Comparison of ENCODE assay signal across 14 cellular contexts in the genomic region with DNA sequence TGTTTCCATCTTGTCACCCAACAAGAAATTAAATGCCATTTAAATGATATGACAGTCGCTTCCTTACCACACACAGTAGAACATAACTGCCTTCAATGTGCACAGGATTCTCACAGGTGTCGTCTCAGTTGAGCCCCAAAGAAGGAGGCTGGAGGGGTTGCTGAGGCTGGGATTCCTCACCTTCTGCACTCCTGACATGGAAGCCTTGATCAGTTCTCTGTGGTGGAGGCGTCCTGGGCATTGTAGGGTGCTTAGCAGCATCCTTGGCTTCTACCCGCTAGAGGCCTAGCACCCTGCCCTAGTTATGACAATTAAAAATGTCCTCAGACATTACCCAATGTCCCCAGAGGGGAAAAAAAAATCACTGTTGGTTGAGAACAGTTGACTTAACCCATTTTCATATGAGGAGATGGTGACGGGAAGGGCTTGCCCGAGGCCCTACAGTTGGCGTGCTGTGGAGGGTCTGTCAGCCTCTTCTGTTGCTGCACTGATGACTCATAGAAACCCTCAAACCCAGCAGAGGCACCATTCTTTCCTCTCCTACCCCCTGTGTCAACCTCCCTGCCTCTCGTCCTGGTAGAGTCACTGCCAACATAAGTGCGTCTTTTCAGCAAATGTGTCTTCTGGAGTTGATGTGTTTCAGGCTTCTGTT. TPM values are rescaled to one million over a fixed set of nuclear protein-coding genes. Genes with fewer than 3 reads are reported as not detected.
DNase-seq lines count a peak whose midpoint lies in the region; ATAC-seq and TF ChIP-seq lines count a peak whose summit lies in the region.
"Had no signal": no experiment of that assay in that cellular context is flagged by ENCODE, and none has a peak within 500 bp of the region (broad histone marks: within the 10 kb centered on the region; RNA-seq: fewer than 3 reads in every experiment).

No MANE protein-coding gene starts in this region.

- peaks cover 10% of the 10 kb centered on the region for H3K36me3 Mint-ChIP-seq in activated CD8-positive, alpha-beta T cell treated with anti-CD3 and anti-CD28 coated beads, Interleukin-2, amount 10 ng/mL, durations not matched to agents 7 days and 5 days (ENCODE audit: low read depth)

- peak; percentile 73 for ATAC-seq in activated CD8-positive, alpha-beta T cell treated with anti-CD3 and anti-CD28 coated beads, Interleukin-2, amount 10 ng/mL, durations not matched to agents 7 days and 5 days
- ATAC-seq: esophagus mucosa had no signal

- CTCF ChIA-PET in activated CD8-positive, alpha-beta T cell treated with anti-CD3 and anti-CD28 coated beads, Interleukin-2, amount 10 ng/mL, durations not matched to agents 7 days and 5 days (lab: Charles Lee) = interaction anchor here (0.9 to 2.9 kb wide), 6 partner anchors 15 to 64 kb away, joined by 3 to 13 read pairs (median 4); no protein-coding TSS in a partner anchor

- H3K27ac ChIP-seq in coronary artery = no peak overlapping the region
- H3K27ac ChIP-seq: adrenal gland, left ventricle myocardium inferior had no signal

- POLR2A ChIA-PET in activated CD8-positive, alpha-beta T cell treated with anti-CD3 and anti-CD28 coated beads, Interleukin-2, amount 10 ng/mL, durations not matched to agents 7 days and 5 days (lab: Charles Lee) = interaction anchor here (1.9 kb wide), 1 partner anchor 20 kb away, joined by 6 read pairs; the partner anchor contains the start of gene ZNF831

- H3K27ac Mint-ChIP-seq in activated CD8-positive, alpha-beta T cell treated with anti-CD3 and anti-CD28 coated beads, Interleukin-2, amount 10 ng/mL, durations not matched to agents 7 days and 5 days = peak overlapping the region; percentile 77

- no peaks in the 10 kb centered on the region for H3K27me3 Mint-ChIP-seq in activated CD8-positive, alpha-beta T cell treated with anti-CD3 and anti-CD28 coated beads, Interleukin-2, amount 10 ng/mL, durations not matched to agents 7 days and 5 days (ENCODE audit: low read depth)

- no peak overlapping the region for H3K4me3 ChIP-seq in coronary artery
- H3K4me3 ChIP-seq: adrenal gland, left ventricle myocardium inferior had no signal

- DNase-seq in activated effector memory CD4-positive, alpha-beta T cell treated with anti-CD3 and anti-CD28 coated beads, Interleukin-2, amount 50 U/mL, for 16 hours = peak; percentile 76
- DNase-seq in activated effector memory CD4-positive, alpha-beta T cell treated with Interleukin-2 at 50 U/mL for 16 hours = no peak
- DNase-seq in activated CD8-positive, alpha-beta T cell treated with anti-CD3 and anti-CD28 coated beads, Interleukin-2, amount 10 ng/mL, durations not matched to agents 7 days and 5 days = peak; percentile 70
- DNase-seq in coronary artery (ENCODE audit: low spot score) (peak; percentile 35), NCI-H526 treated with DMSO at 0.1 percent for 48 hours (lab: John Stamatoyannopoulos, UW) (no peak), OCI-M1 (lab: John Stamatoyannopoulos, UW) (no peak), anterior cingulate cortex (lab: John Stamatoyannopoulos, UW) (no peak)
- peak; percentile 43 to 62 for DNase-seq in stimulated activated CD8-positive, alpha-beta memory T cell treated with anti-CD3 and anti-CD28 coated beads, Interleukin-7, amount 100 ng/mL, for 4 hours (ENCODE audit: low read depth in 2 of 2)
- DNase-seq: adrenal gland, left ventricle myocardium inferior, NCI-H1048, NCI-H226, T1000 had no signal

- no peak for TF ChIP-seq CTCF in coronary artery (IDR thresholded peaks at IDR 0.05)

- peaks cover 65% of the 10 kb centered on the region for H3K4me1 Mint-ChIP-seq in activated CD8-positive, alpha-beta T cell treated with anti-CD3 and anti-CD28 coated beads, Interleukin-2, amount 10 ng/mL, durations not matched to agents 7 days and 5 days (ENCODE audit: low read depth)

- no peaks in the 10 kb centered on the region for H3K9me3 Mint-ChIP-seq in activated CD8-positive, alpha-beta T cell treated with anti-CD3 and anti-CD28 coated beads, Interleukin-2, amount 10 ng/mL, durations not matched to agents 7 days and 5 days (ENCODE audit: insufficient read depth)

- peak overlapping the region; percentile 75 for H3K4me3 Mint-ChIP-seq in activated CD8-positive, alpha-beta T cell treated with anti-CD3 and anti-CD28 coated beads, Interleukin-2, amount 10 ng/mL, durations not matched to agents 7 days and 5 days

RNA-seq across cellular contexts. Expression of gene ZNF831, which starts 19.3 kb away (rescaled TPM):
- 1 to 10 TPM; 8.6 to 9.2 TPM for total RNA-seq in activated CD8-positive, alpha-beta T cell treated with anti-CD3 and anti-CD28 coated beads, Interleukin-2, amount 10 ng/mL, durations not matched to agents 7 days and 5 days

Comparison
In these comparisons a context has a peak if more than half of its experiments do, and no peak if none do; other contexts are left out.
1. DNase-seq: peak in activated effector memory CD4-positive, alpha-beta T cell treated with anti-CD3 and anti-CD28 coated beads, Interleukin-2, amount 50 U/mL, for 16 hours (single experiment), activated CD8-positive, alpha-beta T cell treated with anti-CD3 and anti-CD28 coated beads, Interleukin-2, amount 10 ng/mL, durations not matched to agents 7 days and 5 days (single experiment), coronary artery (single experiment) and stimulated activated CD8-positive, alpha-beta memory T cell treated with anti-CD3 and anti-CD28 coated beads, Interleukin-7, amount 100 ng/mL, for 4 hours (2 of 2); none in activated effector memory CD4-positive, alpha-beta T cell treated with Interleukin-2 at 50 U/mL for 16 hours (single experiment), NCI-H526 treated with DMSO at 0.1 percent for 48 hours (single experiment), OCI-M1 (single experiment) and anterior cingulate cortex (0 of 58).